21 cellular contexts compared by ENCODE assay signal in the genomic region with DNA sequence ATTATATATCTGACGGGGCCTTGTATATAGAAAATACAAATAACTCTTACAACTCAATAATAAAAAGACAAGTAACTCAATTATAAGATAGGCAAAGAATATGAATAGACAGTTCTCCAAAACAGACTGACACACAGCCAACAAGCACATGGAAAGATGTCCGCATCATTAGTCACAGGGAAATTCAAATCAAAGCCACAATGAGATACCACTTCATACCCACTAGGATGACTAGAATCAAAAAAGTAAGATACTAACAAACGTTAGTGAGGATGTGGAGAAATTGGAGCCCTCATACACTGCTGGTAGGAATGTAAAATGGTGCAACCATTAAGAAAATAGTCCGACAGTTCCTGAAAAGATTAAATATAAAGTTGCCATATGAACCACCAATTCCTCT.
DNase-seq lines count a peak whose midpoint lies in the region; TF ChIP-seq lines count a peak whose summit lies in the region.
"Had no signal": no experiment of that assay in that cellular context is flagged by ENCODE, and none has a peak within 500 bp of the region (broad histone marks: within the 10 kb centered on the region; RNA-seq: fewer than 3 reads in every experiment).

No MANE protein-coding gene starts in this region.

- H3K27me3 Mint-ChIP-seq in progenitor cell of endocrine pancreas = no peaks in the 10 kb centered on the region

- DNase-seq in LHCN-M2 (ENCODE audit: low read depth) = peak; percentile 55
- DNase-seq in myocyte (ENCODE audit: low read depth) = peak; percentile 22
- DNase-seq in activated CD4-positive, alpha-beta T cell treated with anti-CD3 and anti-CD28 coated beads for 4 hours = no peak
- DNase-seq in NCI-H2107 (lab: John Stamatoyannopoulos, UW) = no peak
- no peak for DNase-seq in progenitor cell of endocrine pancreas (ENCODE audit: low spot score, unreplicated experiment)
- DNase-seq: 8988T; ACHN; BE2C; C1 segment of cervical spinal cord; CD4-positive, alpha-beta memory T cell; CD4-positive, CD25-positive, alpha-beta regulatory T cell; CD8-positive, alpha-beta memory T cell; COR-L47; DMS 273 treated with DMSO at 0.1 percent for 48 hours; DMS153; DMS53; DMS79; DND-41; EL; GDM1 had no signal

- no peak overlapping the region for H3K27ac Mint-ChIP-seq in progenitor cell of endocrine pancreas
- H3K27ac Mint-ChIP-seq: CD14-positive monocyte; CD4-positive, alpha-beta memory T cell; CD4-positive, CD25-positive, alpha-beta regulatory T cell; CD8-positive, alpha-beta memory T cell had no signal

- TF ChIP-seq CTCF in progenitor cell of endocrine pancreas (IDR thresholded peaks at IDR 0.05; ENCODE audit: unreplicated experiment) = no peak

- peaks cover 4% of the 10 kb centered on the region for H3K9me3 Mint-ChIP-seq in progenitor cell of endocrine pancreas (ENCODE audit: low read depth)

- no peak overlapping the region for H3K4me3 Mint-ChIP-seq in progenitor cell of endocrine pancreas (ENCODE audit: low read depth)
- H3K4me3 Mint-ChIP-seq: CD14-positive monocyte; CD4-positive, alpha-beta memory T cell; CD4-positive, CD25-positive, alpha-beta regulatory T cell; CD8-positive, alpha-beta memory T cell had no signal

- no peaks in the 10 kb centered on the region for H3K36me3 Mint-ChIP-seq in progenitor cell of endocrine pancreas (ENCODE audit: insufficient read depth)
- H3K36me3 Mint-ChIP-seq: CD14-positive monocyte; CD4-positive, alpha-beta memory T cell; CD4-positive, CD25-positive, alpha-beta regulatory T cell; CD8-positive, alpha-beta memory T cell had no signal

- no peaks in the 10 kb centered on the region for H3K4me1 Mint-ChIP-seq in progenitor cell of endocrine pancreas (ENCODE audit: low read depth)
- H3K4me1 Mint-ChIP-seq: CD14-positive monocyte; CD4-positive, alpha-beta memory T cell; CD4-positive, CD25-positive, alpha-beta regulatory T cell; CD8-positive, alpha-beta memory T cell had no signal

Comparison
In these comparisons a context has a peak if more than half of its experiments do, and no peak if none do; other contexts are left out.
1. DNase-seq: peak in LHCN-M2 (single experiment) and myocyte (single experiment); none in activated CD4-positive, alpha-beta T cell treated with anti-CD3 and anti-CD28 coated beads for 4 hours (0 of 2), NCI-H2107 (single experiment) and progenitor cell of endocrine pancreas (single experiment).